Comparison of ENCODE assay signal across 16 cellular contexts in the genomic region with DNA sequence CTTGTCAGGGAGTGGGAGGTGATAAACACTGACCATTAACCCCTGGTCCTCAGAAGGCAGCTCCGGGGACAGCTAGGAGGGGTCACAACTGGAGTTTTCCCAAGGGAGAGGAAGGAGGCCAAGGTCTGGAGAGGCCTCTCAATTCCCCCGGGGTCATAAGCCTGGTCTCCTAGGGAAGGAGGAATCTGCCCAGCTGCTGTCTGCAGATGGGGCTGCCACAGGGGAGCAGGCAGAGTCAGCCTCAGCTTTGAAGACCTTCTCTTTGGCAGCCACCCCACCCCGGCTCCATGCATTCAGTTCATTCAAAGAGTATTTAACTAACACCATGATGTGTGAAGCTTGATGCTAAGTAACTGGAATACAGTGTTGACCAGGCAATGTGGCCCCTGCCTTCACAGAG.
DNase-seq lines count a peak whose midpoint lies in the region; ATAC-seq and TF ChIP-seq lines count a peak whose summit lies in the region.
"Had no signal": no experiment of that assay in that cellular context is flagged by ENCODE, and none has a peak within 500 bp of the region (broad histone marks: within the 10 kb centered on the region; RNA-seq: fewer than 3 reads in every experiment).

No MANE protein-coding gene starts in this region.

- peaks cover 3% of the 10 kb centered on the region for H3K27me3 Mint-ChIP-seq in nephron progenitor cell (ENCODE audit: low read depth, poor library complexity)
- H3K27me3 Mint-ChIP-seq in chondrocyte (ENCODE audit: low read depth): peaks cover 9% of the 10 kb centered on the region

- ATAC-seq in HG02870 (IDR thresholded peaks at IDR 0.05; ENCODE audit: unreplicated experiment): peak; percentile 9
- ATAC-seq in SK-N-SH treated with all-trans-retinoic acid at 6 μM for 48 hours: no peak
- no peak for ATAC-seq in HG02970 (IDR thresholded peaks at IDR 0.05; ENCODE audit: low FRiP score, unreplicated experiment)
- no peak for ATAC-seq in HG03045 (IDR thresholded peaks at IDR 0.05; ENCODE audit: unreplicated experiment)
- ATAC-seq: right cardiac atrium had no signal

- H3K4me3 ChIP-seq in BLaER1 treated with 17β-estradiol and CSF1 and Interleukin-3, amounts not matched to agents 10 nM and 100 nM: no peak overlapping the region
- peak overlapping the region; percentile 22 for H3K4me3 ChIP-seq in WERI-Rb-1 (ENCODE audit: low read depth, low read length)
- H3K4me3 ChIP-seq: hepatocyte, PC-9, SK-N-MC had no signal

- H3K27me3 ChIP-seq in BLaER1 treated with 17β-estradiol and CSF1 and Interleukin-3, amounts not matched to agents 10 nM and 100 nM: peaks cover 0 to 8% (median 3%) of the 10 kb centered on the region in 11 experiments; a peak in 7 of 22 replicates
- H3K27me3 ChIP-seq in WERI-Rb-1 (ENCODE audit: insufficient read depth, low read depth, severe bottlenecking): no peaks in the 10 kb centered on the region
- H3K27me3 ChIP-seq: hepatocyte had no signal

- no peak overlapping the region for H3K27ac ChIP-seq in BLaER1 treated with 17β-estradiol and CSF1 and Interleukin-3, amounts not matched to agents 10 nM and 100 nM
- peak overlapping the region; percentile 76 for H3K27ac ChIP-seq in WERI-Rb-1
- H3K27ac ChIP-seq: hepatocyte, PC-9, SK-N-MC had no signal

- H3K9me3 Mint-ChIP-seq in nephron progenitor cell: no peaks in the 10 kb centered on the region
- H3K9me3 Mint-ChIP-seq in chondrocyte (ENCODE audit: low read depth): no peaks in the 10 kb centered on the region
- H3K9me3 Mint-ChIP-seq: activated CD4-positive, alpha-beta T cell treated with anti-CD3 and anti-CD28 coated beads, Interleukin-2, amount 10 ng/mL, durations not matched to agents 24 days and 14 days; activated naive CD4-positive, alpha-beta T cell treated with anti-CD3 and anti-CD28 coated beads, Interleukin-2, amount 10 ng/mL, durations not matched to agents 7 days and 5 days had no signal

- H3K4me3 Mint-ChIP-seq in nephron progenitor cell (peak overlapping the region; percentile 31), chondrocyte (ENCODE audit: unreplicated experiment) (no peak overlapping the region)
- H3K4me3 Mint-ChIP-seq: activated CD4-positive, alpha-beta T cell treated with anti-CD3 and anti-CD28 coated beads, Interleukin-2, amount 10 ng/mL, durations not matched to agents 24 days and 14 days; activated naive CD4-positive, alpha-beta T cell treated with anti-CD3 and anti-CD28 coated beads, Interleukin-2, amount 10 ng/mL, durations not matched to agents 7 days and 5 days had no signal

- H3K36me3 Mint-ChIP-seq in nephron progenitor cell (ENCODE audit: low read depth): no peaks in the 10 kb centered on the region
- H3K36me3 Mint-ChIP-seq in chondrocyte (ENCODE audit: low read depth): no peaks in the 10 kb centered on the region
- H3K36me3 Mint-ChIP-seq: activated naive CD4-positive, alpha-beta T cell treated with anti-CD3 and anti-CD28 coated beads, Interleukin-2, amount 10 ng/mL, durations not matched to agents 7 days and 5 days had no signal

- peaks cover 0 to 30% (median 4%) of the 10 kb centered on the region in 11 experiments; a peak in 11 of 22 replicates for H4K20me1 ChIP-seq in BLaER1 treated with 17β-estradiol and CSF1 and Interleukin-3, amounts not matched to agents 10 nM and 100 nM

- H3K27ac Mint-ChIP-seq in nephron progenitor cell (peak overlapping the region; percentile 93), chondrocyte (ENCODE audit: unreplicated experiment) (no peak overlapping the region)
- H3K27ac Mint-ChIP-seq: activated CD4-positive, alpha-beta T cell treated with anti-CD3 and anti-CD28 coated beads, Interleukin-2, amount 10 ng/mL, durations not matched to agents 24 days and 14 days; activated naive CD4-positive, alpha-beta T cell treated with anti-CD3 and anti-CD28 coated beads, Interleukin-2, amount 10 ng/mL, durations not matched to agents 7 days and 5 days had no signal

- no peak overlapping the region for H3K9ac ChIP-seq in BLaER1 treated with 17β-estradiol and CSF1 and Interleukin-3, amounts not matched to agents 10 nM and 100 nM

- peaks cover 25 to 57% (median 50%) of the 10 kb centered on the region in 10 experiments for H3K4me1 ChIP-seq in BLaER1 treated with 17β-estradiol and CSF1 and Interleukin-3, amounts not matched to agents 10 nM and 100 nM

- H3K9me3 ChIP-seq in BLaER1 treated with 17β-estradiol and CSF1 and Interleukin-3, amounts not matched to agents 10 nM and 100 nM (replicated peaks in 1 of 11): no peaks in the 10 kb centered on the region
- no peaks in the 10 kb centered on the region for H3K9me3 ChIP-seq in WERI-Rb-1 (ENCODE audit: severe bottlenecking)
- H3K9me3 ChIP-seq: Caco-2 had no signal

- DNase-seq in WERI-Rb-1 (peak; percentile 81), nephron progenitor cell (no peak), chondrocyte (ENCODE audit: low spot score) (no peak)
- DNase-seq: activated CD4-positive, alpha-beta T cell treated with anti-CD3 and anti-CD28 coated beads, Interleukin-2, amount 10 ng/mL, durations not matched to agents 24 days and 14 days; activated naive CD4-positive, alpha-beta T cell treated with anti-CD3 and anti-CD28 coated beads, Interleukin-2, amount 10 ng/mL, durations not matched to agents 7 days and 5 days; Caco-2; HCEC 1CT; PC-9; right cardiac atrium had no signal

- no peak for TF ChIP-seq CTCF in WERI-Rb-1 (IDR thresholded peaks at IDR 0.05; ENCODE audit: low read depth, low read length)
- no peak for TF ChIP-seq CTCF in nephron progenitor cell (IDR thresholded peaks at IDR 0.05)
- no peak for TF ChIP-seq CTCF in chondrocyte (IDR thresholded peaks at IDR 0.05)

- peak overlapping the region; percentile 32 to 93 (median 83); a peak in 21 of 22 replicates for H3K4me2 ChIP-seq in BLaER1 treated with 17β-estradiol and CSF1 and Interleukin-3, amounts not matched to agents 10 nM and 100 nM
- H3K4me2 ChIP-seq: hepatocyte, PC-9 had no signal

- H3K36me3 ChIP-seq in BLaER1 treated with 17β-estradiol and CSF1 and Interleukin-3, amounts not matched to agents 10 nM and 100 nM: no peaks in the 10 kb centered on the region
- no peaks in the 10 kb centered on the region for H3K36me3 ChIP-seq in WERI-Rb-1

- peaks cover 97% of the 10 kb centered on the region for H3K4me1 Mint-ChIP-seq in nephron progenitor cell
- peaks cover 10% of the 10 kb centered on the region for H3K4me1 Mint-ChIP-seq in chondrocyte (ENCODE audit: low read depth)

TF ChIP-seq in SK-N-SH treated with all-trans-retinoic acid at 6 μM for 48 hours, 23 proteins besides CTCF, POLR2A, EP300 and RAD21 (continues in another document):
- no peak for TF ChIP-seq SNAI2 (CRISPR knock-in tag; IDR thresholded peaks at IDR 0.05)
- TF ChIP-seq ZFP3 (CRISPR knock-in tag; IDR thresholded peaks at IDR 0.05): no peak
- TF ChIP-seq ISL1 (CRISPR knock-in tag; IDR thresholded peaks at IDR 0.05): no peak
- no peak for TF ChIP-seq ZNF565 (CRISPR knock-in tag; conservative IDR thresholded peaks at IDR 0.05; ENCODE audit: low read depth)
- TF ChIP-seq, protein P1, sequence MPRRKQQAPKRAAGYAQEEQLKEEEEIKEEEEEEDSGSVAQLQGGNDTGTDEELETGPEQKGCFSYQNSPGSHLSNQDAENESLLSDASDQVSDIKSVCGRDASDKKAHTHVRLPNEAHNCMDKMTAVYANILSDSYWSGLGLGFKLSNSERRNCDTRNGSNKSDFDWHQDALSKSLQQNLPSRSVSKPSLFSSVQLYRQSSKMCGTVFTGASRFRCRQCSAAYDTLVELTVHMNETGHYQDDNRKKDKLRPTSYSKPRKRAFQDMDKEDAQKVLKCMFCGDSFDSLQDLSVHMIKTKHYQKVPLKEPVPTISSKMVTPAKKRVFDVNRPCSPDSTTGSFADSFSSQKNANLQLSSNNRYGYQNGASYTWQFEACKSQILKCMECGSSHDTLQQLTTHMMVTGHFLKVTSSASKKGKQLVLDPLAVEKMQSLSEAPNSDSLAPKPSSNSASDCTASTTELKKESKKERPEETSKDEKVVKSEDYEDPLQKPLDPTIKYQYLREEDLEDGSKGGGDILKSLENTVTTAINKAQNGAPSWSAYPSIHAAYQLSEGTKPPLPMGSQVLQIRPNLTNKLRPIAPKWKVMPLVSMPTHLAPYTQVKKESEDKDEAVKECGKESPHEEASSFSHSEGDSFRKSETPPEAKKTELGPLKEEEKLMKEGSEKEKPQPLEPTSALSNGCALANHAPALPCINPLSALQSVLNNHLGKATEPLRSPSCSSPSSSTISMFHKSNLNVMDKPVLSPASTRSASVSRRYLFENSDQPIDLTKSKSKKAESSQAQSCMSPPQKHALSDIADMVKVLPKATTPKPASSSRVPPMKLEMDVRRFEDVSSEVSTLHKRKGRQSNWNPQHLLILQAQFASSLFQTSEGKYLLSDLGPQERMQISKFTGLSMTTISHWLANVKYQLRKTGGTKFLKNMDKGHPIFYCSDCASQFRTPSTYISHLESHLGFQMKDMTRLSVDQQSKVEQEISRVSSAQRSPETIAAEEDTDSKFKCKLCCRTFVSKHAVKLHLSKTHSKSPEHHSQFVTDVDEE (CRISPR knock-in tag; IDR thresholded peaks at IDR 0.05): no peak
- no peak for TF ChIP-seq RARB (CRISPR knock-in tag; IDR thresholded peaks at IDR 0.05)
- TF ChIP-seq, protein P2, sequence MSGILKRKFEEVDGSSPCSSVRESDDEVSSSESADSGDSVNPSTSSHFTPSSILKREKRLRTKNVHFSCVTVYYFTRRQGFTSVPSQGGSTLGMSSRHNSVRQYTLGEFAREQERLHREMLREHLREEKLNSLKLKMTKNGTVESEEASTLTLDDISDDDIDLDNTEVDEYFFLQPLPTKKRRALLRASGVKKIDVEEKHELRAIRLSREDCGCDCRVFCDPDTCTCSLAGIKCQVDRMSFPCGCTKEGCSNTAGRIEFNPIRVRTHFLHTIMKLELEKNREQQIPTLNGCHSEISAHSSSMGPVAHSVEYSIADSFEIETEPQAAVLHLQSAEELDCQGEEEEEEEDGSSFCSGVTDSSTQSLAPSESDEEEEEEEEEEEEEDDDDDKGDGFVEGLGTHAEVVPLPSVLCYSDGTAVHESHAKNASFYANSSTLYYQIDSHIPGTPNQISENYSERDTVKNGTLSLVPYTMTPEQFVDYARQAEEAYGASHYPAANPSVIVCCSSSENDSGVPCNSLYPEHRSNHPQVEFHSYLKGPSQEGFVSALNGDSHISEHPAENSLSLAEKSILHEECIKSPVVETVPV (CRISPR knock-in tag; IDR thresholded peaks at IDR 0.05): no peak
- no peak for TF ChIP-seq CSDC2 (CRISPR knock-in tag; IDR thresholded peaks at IDR 0.05)
